Comparison of ENCODE assay signal across 9 cellular contexts in the genomic region with DNA sequence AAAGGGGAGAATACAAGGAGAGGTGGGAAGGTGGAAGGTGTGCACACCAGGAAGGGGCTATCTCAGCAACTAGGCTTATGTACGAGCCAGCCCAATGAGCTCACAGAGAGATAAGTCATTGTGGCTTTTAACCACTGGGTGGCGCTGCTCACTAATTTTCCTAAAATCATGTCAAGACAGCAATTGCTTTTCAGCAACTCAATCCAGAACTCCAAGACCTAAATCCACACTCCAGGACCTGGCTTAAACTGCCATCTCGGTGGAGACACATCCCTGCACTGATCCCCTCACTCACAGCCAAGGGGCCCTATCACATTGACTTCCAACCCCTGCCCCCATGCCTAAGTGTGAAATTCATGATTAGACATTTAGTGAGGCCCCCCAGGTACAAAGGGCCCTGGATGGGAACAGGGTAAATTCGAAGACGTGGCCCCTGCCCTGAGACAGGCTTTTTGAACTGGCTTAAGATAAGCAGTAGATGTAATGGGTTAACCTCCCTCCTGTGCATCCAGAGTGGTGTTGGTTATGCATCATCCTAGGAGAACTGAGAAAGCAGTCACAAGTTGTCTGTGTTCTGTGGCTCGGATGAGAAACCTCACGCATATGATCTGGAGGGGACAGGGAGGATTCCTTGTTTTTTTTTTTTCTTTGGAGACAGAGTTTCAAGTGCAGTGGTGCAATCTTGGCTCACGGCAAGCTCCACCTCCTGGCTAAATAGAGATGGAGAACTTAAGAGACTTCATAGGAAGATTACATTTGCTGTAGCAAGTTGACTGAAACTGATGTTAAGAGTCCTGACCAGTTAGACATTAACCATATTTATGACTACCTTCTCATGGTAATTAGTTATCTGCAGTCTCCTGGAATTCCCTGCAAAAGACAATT. TPM values are rescaled to one million over a fixed set of nuclear protein-coding genes. Genes with fewer than 3 reads are reported as not detected.
A peak's percentile ranks its signal among the peaks of the same experiment; 100 is the strongest.
DNase-seq lines count a peak whose midpoint lies in the region; ATAC-seq, FAIRE-seq and TF ChIP-seq lines count a peak whose summit lies in the region.
"Had no signal": no experiment of that assay in that cellular context is flagged by ENCODE, and none has a peak within 500 bp of the region (broad histone marks: within the 10 kb centered on the region; RNA-seq: fewer than 3 reads in every experiment).

No MANE protein-coding gene starts in this region.

- H3K4me1 ChIP-seq in neutrophil (ENCODE audit: control insufficient read depth in 1 of 2, insufficient read depth in 1 of 2, low read depth in 1 of 2, low read length in 1 of 2) (no peaks in the 10 kb centered on the region), suprapubic skin (peaks cover 3% of the 10 kb centered on the region)

- TF ChIP-seq EP300 in suprapubic skin (IDR thresholded peaks at IDR 0.05): no peak

- H3K36me3 ChIP-seq in neutrophil: no peaks in the 10 kb centered on the region
- no peaks in the 10 kb centered on the region for H3K36me3 ChIP-seq in suprapubic skin

- in situ Hi-C loops in Caki2 (cut with HindIII; ENCODE audit: low pct_unique_long_range_greater_than_20kb, low sequenced_read_pairs): no loop called here
- in situ Hi-C loops in KBM-7 (cut with MboI; ENCODE audit: low pct_unique_long_range_greater_than_20kb, low sequenced_read_pairs): no loop called here

- DNase-seq in Caki2 (ENCODE audit: low read depth) (peak; percentile 66), KBM-7 (peak; percentile 74), RCC 7860 (ENCODE audit: low spot score) (peak; percentile 31), fibroblast of villous mesenchyme (ENCODE audit: low read depth) (peak; percentile 82), suprapubic skin (ENCODE audit: low spot score in 2 of 2) (peak; percentile 85 to 88)
- DNase-seq in activated T-helper 1 cell treated with anti-CD3 and anti-CD28 coated beads, Interleukin-2, amount 50 U/mL, for 16 hours (ENCODE audit: low read depth in 1 of 2, low spot score in 1 of 2): peak; percentile 40 to 46

- H3K27ac ChIP-seq in neutrophil: no peak overlapping the region
- no peak overlapping the region for H3K27ac ChIP-seq in suprapubic skin

- no peak for FAIRE-seq in RCC 7860 (lab: Jason Lieb, UNC)

- ATAC-seq in HG03196 (IDR thresholded peaks at IDR 0.05; ENCODE audit: unreplicated experiment): no peak

- H3K27me3 ChIP-seq in neutrophil (no peaks in the 10 kb centered on the region), suprapubic skin (no peaks in the 10 kb centered on the region)

- no peak overlapping the region for H3K4me3 ChIP-seq in fibroblast of villous mesenchyme (ENCODE audit: low read depth, low read length)
- no peak overlapping the region for H3K4me3 ChIP-seq in neutrophil (ENCODE audit: low read depth in 1 of 2, low read length in 1 of 2)
- H3K4me3 ChIP-seq in suprapubic skin: no peak overlapping the region

- 36% methylated on average over 8 of the region's 8 CpGs for WGBS in suprapubic skin

- H3K9me3 ChIP-seq in neutrophil: no peaks in the 10 kb centered on the region
- H3K9me3 ChIP-seq in suprapubic skin: no peaks in the 10 kb centered on the region

- peak; percentile 80 for TF ChIP-seq CTCF in fibroblast of villous mesenchyme (IDR thresholded peaks at IDR 0.05; ENCODE audit: insufficient read depth, low read depth, low read length)
- TF ChIP-seq CTCF in neutrophil (IDR thresholded peaks at IDR 0.05): peak; percentile 71
- TF ChIP-seq CTCF in suprapubic skin (IDR thresholded peaks at IDR 0.05): peak; percentile 64 to 86

- no peak for TF ChIP-seq POLR2A in suprapubic skin (IDR thresholded peaks at IDR 0.05)

RNA-seq across cellular contexts. Expression of a gene that starts 11.5 kb away (rescaled TPM):
- not detected in 2 replicates for total RNA-seq in Caki2 (2014; rRNA removed; shearing (Covaris generic); ENCODE audit: low replicate concordance)
- total RNA-seq in fibroblast of villous mesenchyme (not detected in 2 replicates), suprapubic skin (not detected)
- total RNA-seq: T-helper 1 cell treated with Interleukin-12 subunit alpha and Interleukin-12 subunit beta and Interleukin-4 antibody, amounts not matched to agents 30 ng/mL and 1 ng/mL, for 36 hours had no signal

RNA-seq across cellular contexts. Expression of a gene that starts 16.7 kb away (rescaled TPM):
- total RNA-seq in Caki2 (2014; rRNA removed; shearing (Covaris generic); ENCODE audit: low replicate concordance): not detected in 2 replicates
- total RNA-seq in fibroblast of villous mesenchyme (not detected in 2 replicates), suprapubic skin (10 to 100 TPM in 3 of 4 donors, 1 to 10 TPM in 1; 5.7 to 22.9 (median 17.3) TPM)
- total RNA-seq: T-helper 1 cell treated with Interleukin-12 subunit alpha and Interleukin-12 subunit beta and Interleukin-4 antibody, amounts not matched to agents 30 ng/mL and 1 ng/mL, for 36 hours had no signal

RNA-seq across cellular contexts. Expression of a gene that starts 26.3 kb away (rescaled TPM):
- total RNA-seq in Caki2 (2014; rRNA removed; shearing (Covaris generic); ENCODE audit: low replicate concordance): not detected in 2 replicates
- total RNA-seq in fibroblast of villous mesenchyme (not detected in 2 replicates), suprapubic skin (not detected)
- total RNA-seq: T-helper 1 cell treated with Interleukin-12 subunit alpha and Interleukin-12 subunit beta and Interleukin-4 antibody, amounts not matched to agents 30 ng/mL and 1 ng/mL, for 36 hours had no signal

RNA-seq across cellular contexts. Expression of a gene that starts 31.6 kb away (rescaled TPM):
- total RNA-seq in Caki2 (2014; rRNA removed; shearing (Covaris generic); ENCODE audit: low replicate concordance): not detected in 2 replicates
- not detected in 2 replicates for total RNA-seq in fibroblast of villous mesenchyme
- total RNA-seq in suprapubic skin: not detected
- total RNA-seq: T-helper 1 cell treated with Interleukin-12 subunit alpha and Interleukin-12 subunit beta and Interleukin-4 antibody, amounts not matched to agents 30 ng/mL and 1 ng/mL, for 36 hours had no signal

RNA-seq across cellular contexts. Expression of a gene that starts 39.2 kb away (rescaled TPM):
- 12.8 and 13.7 TPM in 2 replicates for total RNA-seq in Caki2 (2014; rRNA removed; shearing (Covaris generic); ENCODE audit: low replicate concordance)
- total RNA-seq in fibroblast of villous mesenchyme (0.32 and 0.43 TPM in 2 replicates), suprapubic skin (not detected)

Comparison
In these comparisons a context has a peak if more than half of its experiments do, and no peak if none do; other contexts are left out.
1. DNase-seq: peak in every context shown above with its lines; median percentile 86 in suprapubic skin; 82 in fibroblast of villous mesenchyme; 74 in KBM-7; 66 in Caki2; 43 in activated T-helper 1 cell treated with anti-CD3 and anti-CD28 coated beads, Interleukin-2, amount 50 U/mL, for 16 hours; 31 in RCC 7860.